1 cellular context compared by ENCODE assay signal in the genomic region with DNA sequence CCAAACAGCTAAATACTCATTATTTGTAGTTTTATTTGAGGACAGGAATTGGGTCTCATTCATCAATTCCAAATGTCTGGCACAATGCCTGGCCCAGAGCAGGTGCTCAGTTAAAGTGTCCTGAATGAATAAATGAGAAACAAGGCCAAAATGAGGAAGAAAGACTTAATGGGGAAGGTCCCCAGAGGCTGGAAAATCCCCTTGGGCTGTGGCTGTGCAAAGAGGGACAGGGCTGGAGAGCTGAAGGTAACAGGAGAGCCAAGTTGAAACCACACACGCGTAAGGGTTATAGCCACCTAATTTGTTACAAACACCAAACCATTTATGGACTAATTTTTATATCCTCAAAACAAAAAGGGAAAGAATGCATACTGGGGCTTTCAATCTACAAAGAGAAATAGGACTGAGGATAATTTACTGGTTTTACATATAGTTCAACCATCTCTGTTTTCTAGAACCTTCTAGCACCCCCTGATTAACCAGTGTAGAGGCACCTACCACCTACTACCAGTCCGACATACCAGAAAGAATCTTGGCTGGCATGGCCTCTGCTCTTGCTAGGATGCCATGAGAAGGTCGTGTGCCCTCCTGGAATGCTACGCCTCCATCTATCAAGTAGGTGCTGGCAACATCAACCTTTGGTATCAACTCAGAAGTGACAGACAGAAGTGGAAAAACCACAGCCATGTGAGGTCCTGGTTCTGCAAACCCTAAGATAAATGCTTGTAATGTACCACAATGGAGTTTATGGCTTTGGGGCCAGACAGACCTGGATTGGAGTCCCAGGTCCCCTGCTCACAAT.
A peak's percentile ranks its signal among the peaks of the same experiment; 100 is the strongest.
TF ChIP-seq lines count a peak whose summit lies in the region.

No MANE protein-coding gene starts in this region.

TF ChIP-seq in GM12878, 131 proteins besides CTCF, POLR2A, EP300 and RAD21 (continued from another document and continues in another):
- no peak for TF ChIP-seq MXI1 (IDR thresholded peaks at IDR 0.05; ENCODE audit: low read depth, low read length)
- peak; percentile 90 for TF ChIP-seq MTA2 (IDR thresholded peaks at IDR 0.05; ENCODE audit: low read depth)
- no peak for TF ChIP-seq LARP7 (IDR thresholded peaks at IDR 0.05)
- TF ChIP-seq, protein P1, sequence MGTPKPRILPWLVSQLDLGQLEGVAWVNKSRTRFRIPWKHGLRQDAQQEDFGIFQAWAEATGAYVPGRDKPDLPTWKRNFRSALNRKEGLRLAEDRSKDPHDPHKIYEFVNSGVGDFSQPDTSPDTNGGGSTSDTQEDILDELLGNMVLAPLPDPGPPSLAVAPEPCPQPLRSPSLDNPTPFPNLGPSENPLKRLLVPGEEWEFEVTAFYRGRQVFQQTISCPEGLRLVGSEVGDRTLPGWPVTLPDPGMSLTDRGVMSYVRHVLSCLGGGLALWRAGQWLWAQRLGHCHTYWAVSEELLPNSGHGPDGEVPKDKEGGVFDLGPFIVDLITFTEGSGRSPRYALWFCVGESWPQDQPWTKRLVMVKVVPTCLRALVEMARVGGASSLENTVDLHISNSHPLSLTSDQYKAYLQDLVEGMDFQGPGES (IDR thresholded peaks at IDR 0.05) = no peak
- TF ChIP-seq KDM1A (IDR thresholded peaks at IDR 0.05; ENCODE audit: borderline replicate concordance) = no peak
- TF ChIP-seq EED (IDR thresholded peaks at IDR 0.05; ENCODE audit: low read depth) = peak; percentile 89
- TF ChIP-seq PML (IDR thresholded peaks at IDR 0.05; ENCODE audit: low read length) = no peak
- TF ChIP-seq, protein P2, sequence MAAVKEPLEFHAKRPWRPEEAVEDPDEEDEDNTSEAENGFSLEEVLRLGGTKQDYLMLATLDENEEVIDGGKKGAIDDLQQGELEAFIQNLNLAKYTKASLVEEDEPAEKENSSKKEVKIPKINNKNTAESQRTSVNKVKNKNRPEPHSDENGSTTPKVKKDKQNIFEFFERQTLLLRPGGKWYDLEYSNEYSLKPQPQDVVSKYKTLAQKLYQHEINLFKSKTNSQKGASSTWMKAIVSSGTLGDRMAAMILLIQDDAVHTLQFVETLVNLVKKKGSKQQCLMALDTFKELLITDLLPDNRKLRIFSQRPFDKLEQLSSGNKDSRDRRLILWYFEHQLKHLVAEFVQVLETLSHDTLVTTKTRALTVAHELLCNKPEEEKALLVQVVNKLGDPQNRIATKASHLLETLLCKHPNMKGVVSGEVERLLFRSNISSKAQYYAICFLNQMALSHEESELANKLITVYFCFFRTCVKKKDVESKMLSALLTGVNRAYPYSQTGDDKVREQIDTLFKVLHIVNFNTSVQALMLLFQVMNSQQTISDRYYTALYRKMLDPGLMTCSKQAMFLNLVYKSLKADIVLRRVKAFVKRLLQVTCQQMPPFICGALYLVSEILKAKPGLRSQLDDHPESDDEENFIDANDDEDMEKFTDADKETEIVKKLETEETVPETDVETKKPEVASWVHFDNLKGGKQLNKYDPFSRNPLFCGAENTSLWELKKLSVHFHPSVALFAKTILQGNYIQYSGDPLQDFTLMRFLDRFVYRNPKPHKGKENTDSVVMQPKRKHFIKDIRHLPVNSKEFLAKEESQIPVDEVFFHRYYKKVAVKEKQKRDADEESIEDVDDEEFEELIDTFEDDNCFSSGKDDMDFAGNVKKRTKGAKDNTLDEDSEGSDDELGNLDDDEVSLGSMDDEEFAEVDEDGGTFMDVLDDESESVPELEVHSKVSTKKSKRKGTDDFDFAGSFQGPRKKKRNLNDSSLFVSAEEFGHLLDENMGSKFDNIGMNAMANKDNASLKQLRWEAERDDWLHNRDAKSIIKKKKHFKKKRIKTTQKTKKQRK (IDR thresholded peaks at IDR 0.05; ENCODE audit: low read depth, low read length) = no peak
- TF ChIP-seq, protein P3, sequence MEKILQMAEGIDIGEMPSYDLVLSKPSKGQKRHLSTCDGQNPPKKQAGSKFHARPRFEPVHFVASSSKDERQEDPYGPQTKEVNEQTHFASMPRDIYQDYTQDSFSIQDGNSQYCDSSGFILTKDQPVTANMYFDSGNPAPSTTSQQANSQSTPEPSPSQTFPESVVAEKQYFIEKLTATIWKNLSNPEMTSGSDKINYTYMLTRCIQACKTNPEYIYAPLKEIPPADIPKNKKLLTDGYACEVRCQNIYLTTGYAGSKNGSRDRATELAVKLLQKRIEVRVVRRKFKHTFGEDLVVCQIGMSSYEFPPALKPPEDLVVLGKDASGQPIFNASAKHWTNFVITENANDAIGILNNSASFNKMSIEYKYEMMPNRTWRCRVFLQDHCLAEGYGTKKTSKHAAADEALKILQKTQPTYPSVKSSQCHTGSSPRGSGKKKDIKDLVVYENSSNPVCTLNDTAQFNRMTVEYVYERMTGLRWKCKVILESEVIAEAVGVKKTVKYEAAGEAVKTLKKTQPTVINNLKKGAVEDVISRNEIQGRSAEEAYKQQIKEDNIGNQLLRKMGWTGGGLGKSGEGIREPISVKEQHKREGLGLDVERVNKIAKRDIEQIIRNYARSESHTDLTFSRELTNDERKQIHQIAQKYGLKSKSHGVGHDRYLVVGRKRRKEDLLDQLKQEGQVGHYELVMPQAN (conservative IDR thresholded peaks at IDR 0.05) = peak; percentile 15; the same call in 1 of the 2 replicates
- TF ChIP-seq, protein P4, sequence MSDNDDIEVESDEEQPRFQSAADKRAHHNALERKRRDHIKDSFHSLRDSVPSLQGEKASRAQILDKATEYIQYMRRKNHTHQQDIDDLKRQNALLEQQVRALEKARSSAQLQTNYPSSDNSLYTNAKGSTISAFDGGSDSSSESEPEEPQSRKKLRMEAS (IDR thresholded peaks at IDR 0.05; ENCODE audit: low read depth, low read length) = no peak
- no peak; the same call in 1 of the 2 replicates for TF ChIP-seq SMC3 (IDR thresholded peaks at IDR 0.05; ENCODE audit: borderline replicate concordance, low read length)
- no peak for TF ChIP-seq NFXL1 (IDR thresholded peaks at IDR 0.05; ENCODE audit: borderline replicate concordance)
- 0 out of 2 replicates have a peak, but pooled peaks have one; percentile 40 for TF ChIP-seq ATF2 (IDR thresholded peaks at IDR 0.05; ENCODE audit: low read length)
- no peak for TF ChIP-seq SMAD5 (IDR thresholded peaks at IDR 0.05; ENCODE audit: low read depth)
- no peak for TF ChIP-seq ZNF622 (IDR thresholded peaks at IDR 0.05)
- no peak for TF ChIP-seq ETV6 (conservative IDR thresholded peaks at IDR 0.05 in 1 of 2, IDR thresholded peaks at IDR 0.05 in 1 of 2; ENCODE audit: borderline replicate concordance in 1 of 2, low read depth in 1 of 2)
- TF ChIP-seq RB1 (IDR thresholded peaks at IDR 0.05; ENCODE audit: borderline replicate concordance) = no peak
- TF ChIP-seq MEF2B (IDR thresholded peaks at IDR 0.05; ENCODE audit: partially characterized antibody, poor library complexity, severe bottlenecking) = peak; percentile 97
- TF ChIP-seq TARDBP (IDR thresholded peaks at IDR 0.05; ENCODE audit: borderline replicate concordance) = no peak
- peak; percentile 65; the same call in 1 of the 2 replicates for TF ChIP-seq SMARCA5 (IDR thresholded peaks at IDR 0.05)
- TF ChIP-seq CBFB (IDR thresholded peaks at IDR 0.05; ENCODE audit: low read depth) = peak; percentile 57; the same call in 1 of the 2 replicates
- peak; percentile 71; the same call in 1 of the 2 replicates for TF ChIP-seq FOXM1 (IDR thresholded peaks at IDR 0.05; ENCODE audit: low read depth, low read length)
- TF ChIP-seq RAD51 (IDR thresholded peaks at IDR 0.05) = no peak
- TF ChIP-seq KAT2A (conservative IDR thresholded peaks at IDR 0.05; ENCODE audit: control insufficient read depth, low read depth, low read length) = no peak
- TF ChIP-seq JUND (IDR thresholded peaks at IDR 0.05; ENCODE audit: low read depth, low read length) = no peak
- no peak for TF ChIP-seq PBX3 (IDR thresholded peaks at IDR 0.05; ENCODE audit: insufficient replicate concordance, low read depth, low read length)
- TF ChIP-seq, protein P5, sequence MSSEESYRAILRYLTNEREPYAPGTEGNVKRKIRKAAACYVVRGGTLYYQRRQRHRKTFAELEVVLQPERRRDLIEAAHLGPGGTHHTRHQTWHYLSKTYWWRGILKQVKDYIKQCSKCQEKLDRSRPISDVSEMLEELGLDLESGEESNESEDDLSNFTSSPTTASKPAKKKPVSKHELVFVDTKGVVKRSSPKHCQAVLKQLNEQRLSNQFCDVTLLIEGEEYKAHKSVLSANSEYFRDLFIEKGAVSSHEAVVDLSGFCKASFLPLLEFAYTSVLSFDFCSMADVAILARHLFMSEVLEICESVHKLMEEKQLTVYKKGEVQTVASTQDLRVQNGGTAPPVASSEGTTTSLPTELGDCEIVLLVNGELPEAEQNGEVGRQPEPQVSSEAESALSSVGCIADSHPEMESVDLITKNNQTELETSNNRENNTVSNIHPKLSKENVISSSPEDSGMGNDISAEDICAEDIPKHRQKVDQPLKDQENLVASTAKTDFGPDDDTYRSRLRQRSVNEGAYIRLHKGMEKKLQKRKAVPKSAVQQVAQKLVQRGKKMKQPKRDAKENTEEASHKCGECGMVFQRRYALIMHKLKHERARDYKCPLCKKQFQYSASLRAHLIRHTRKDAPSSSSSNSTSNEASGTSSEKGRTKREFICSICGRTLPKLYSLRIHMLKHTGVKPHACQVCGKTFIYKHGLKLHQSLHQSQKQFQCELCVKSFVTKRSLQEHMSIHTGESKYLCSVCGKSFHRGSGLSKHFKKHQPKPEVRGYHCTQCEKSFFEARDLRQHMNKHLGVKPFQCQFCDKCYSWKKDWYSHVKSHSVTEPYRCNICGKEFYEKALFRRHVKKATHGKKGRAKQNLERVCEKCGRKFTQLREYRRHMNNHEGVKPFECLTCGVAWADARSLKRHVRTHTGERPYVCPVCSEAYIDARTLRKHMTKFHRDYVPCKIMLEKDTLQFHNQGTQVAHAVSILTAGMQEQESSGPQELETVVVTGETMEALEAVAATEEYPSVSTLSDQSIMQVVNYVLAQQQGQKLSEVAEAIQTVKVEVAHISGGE (CRISPR knock-in tag; IDR thresholded peaks at IDR 0.05) = no peak
- TF ChIP-seq ZNF207 (IDR thresholded peaks at IDR 0.05; ENCODE audit: borderline replicate concordance) = no peak
- no peak for TF ChIP-seq CBX3 (IDR thresholded peaks at IDR 0.05; ENCODE audit: borderline replicate concordance, low read depth)
- TF ChIP-seq POLR2AphosphoS5 (IDR thresholded peaks at IDR 0.05; ENCODE audit: low read length) = peak; percentile 63; the same call in 1 of the 2 replicates
- no peak; the same call in 1 of the 2 replicates for TF ChIP-seq GATAD2B (conservative IDR thresholded peaks at IDR 0.05; ENCODE audit: low read depth)
- TF ChIP-seq SREBF2 (IDR thresholded peaks at IDR 0.05; ENCODE audit: low read length) = no peak
- peak; percentile 52 for TF ChIP-seq SMAD1 (IDR thresholded peaks at IDR 0.05; ENCODE audit: low read depth, partially characterized antibody)
- TF ChIP-seq, protein P6, sequence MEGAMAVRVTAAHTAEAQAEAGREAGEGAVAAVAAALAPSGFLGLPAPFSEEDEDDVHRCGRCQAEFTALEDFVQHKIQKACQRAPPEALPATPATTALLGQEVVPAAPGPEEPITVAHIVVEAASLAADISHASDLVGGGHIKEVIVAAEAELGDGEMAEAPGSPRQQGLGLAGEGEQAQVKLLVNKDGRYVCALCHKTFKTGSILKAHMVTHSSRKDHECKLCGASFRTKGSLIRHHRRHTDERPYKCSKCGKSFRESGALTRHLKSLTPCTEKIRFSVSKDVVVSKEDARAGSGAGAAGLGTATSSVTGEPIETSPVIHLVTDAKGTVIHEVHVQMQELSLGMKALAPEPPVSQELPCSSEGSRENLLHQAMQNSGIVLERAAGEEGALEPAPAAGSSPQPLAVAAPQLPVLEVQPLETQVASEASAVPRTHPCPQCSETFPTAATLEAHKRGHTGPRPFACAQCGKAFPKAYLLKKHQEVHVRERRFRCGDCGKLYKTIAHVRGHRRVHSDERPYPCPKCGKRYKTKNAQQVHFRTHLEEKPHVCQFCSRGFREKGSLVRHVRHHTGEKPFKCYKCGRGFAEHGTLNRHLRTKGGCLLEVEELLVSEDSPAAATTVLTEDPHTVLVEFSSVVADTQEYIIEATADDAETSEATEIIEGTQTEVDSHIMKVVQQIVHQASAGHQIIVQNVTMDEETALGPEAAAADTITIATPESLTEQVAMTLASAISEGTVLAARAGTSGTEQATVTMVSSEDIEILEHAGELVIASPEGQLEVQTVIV (IDR thresholded peaks at IDR 0.05; ENCODE audit: borderline replicate concordance, partially characterized antibody) = no peak
- peak; percentile 63; the same call in 1 of the 2 replicates for TF ChIP-seq TCF12 (IDR thresholded peaks at IDR 0.05; ENCODE audit: low read depth, low read length)
- no peak for TF ChIP-seq EZH2 (IDR thresholded peaks at IDR 0.05; ENCODE audit: borderline replicate concordance, control insufficient read depth, low read depth, low read length)
- TF ChIP-seq NR2C1 (IDR thresholded peaks at IDR 0.05) = no peak
- no peak for TF ChIP-seq USF2 (IDR thresholded peaks at IDR 0.05; ENCODE audit: borderline replicate concordance, low read depth, low read length)
- TF ChIP-seq PAX8 (IDR thresholded peaks at IDR 0.05) = no peak
- TF ChIP-seq MYB (IDR thresholded peaks at IDR 0.05; ENCODE audit: borderline replicate concordance, low read depth, low read length) = no peak
